ENCODE assay signal across 8 cellular contexts in genomic region chr11:848380-848931, GRCh38. TPM values are rescaled to one million over a fixed set of nuclear protein-coding genes. Genes with fewer than 3 reads are reported as not detected.
DNase-seq lines count a peak whose midpoint lies in the region; ATAC-seq and TF ChIP-seq lines count a peak whose summit lies in the region.

No MANE protein-coding gene starts in this region.

- no peak overlapping the region for H3K9ac ChIP-seq in GM23248

- TF ChIP-seq CTCF in VCaP (conservative IDR thresholded peaks at IDR 0.05) (peak; percentile 85), brain microvascular endothelial cell (IDR thresholded peaks at IDR 0.05; ENCODE audit: low read depth, low read length, missing control alignments) (peak; percentile 95)

- in situ Hi-C loops in GM23248 (cut with MboI) (no loop called here), brain microvascular endothelial cell (cut with HindIII; ENCODE audit: low pct_ligation_motif_present, low sequenced_read_pairs) (no loop called here)

- no peak overlapping the region for H3K4me3 ChIP-seq in GM23248
- H3K4me3 ChIP-seq in brain microvascular endothelial cell (ENCODE audit: low read depth, low read length): no peak overlapping the region

- no peak overlapping the region for H2AFZ ChIP-seq in GM23248

- no peaks in the 10 kb centered on the region for H3K27me3 ChIP-seq in GM23248 (replicated peaks; ENCODE audit: insufficient read depth)
- H3K27me3 ChIP-seq in brain microvascular endothelial cell (replicated peaks): no peaks in the 10 kb centered on the region

- H3K79me2 ChIP-seq in GM23248 (ENCODE audit: insufficient read depth): peaks cover 39% of the 10 kb centered on the region

- no peaks in the 10 kb centered on the region for H3K9me3 ChIP-seq in GM23248 (ENCODE audit: low read depth)

- WGBS in GM23248 (ENCODE audit: low coverage in 1 of 2, low lambda C conversion rate in 2 of 2, missing lambda C conversion rate in 2 of 2), 2 experiments: 68 to 69% methylated on average over 12 of the region's 14 CpGs

- no peak overlapping the region for H3K4me2 ChIP-seq in GM23248 (ENCODE audit: unreplicated experiment)

- no peaks in the 10 kb centered on the region for H3K9me2 ChIP-seq in GM23248 (ENCODE audit: insufficient read depth)

- ATAC-seq in left lobe of liver (peak; percentile 48), GM21390 (IDR thresholded peaks at IDR 0.05; ENCODE audit: unreplicated experiment) (no peak)

- H3F3A ChIP-seq in GM23248 (ENCODE audit: insufficient read depth): no peaks in the 10 kb centered on the region

- H3K36me3 ChIP-seq in GM23248 (ENCODE audit: low read depth): no peaks in the 10 kb centered on the region
- no peaks in the 10 kb centered on the region for H3K36me3 ChIP-seq in brain microvascular endothelial cell (replicated peaks)

- DNase-seq in AG08396 (ENCODE audit: low spot score) (peak; percentile 84), GM23248 (peak; percentile 63), brain microvascular endothelial cell (no peak), left lobe of liver (ENCODE audit: low spot score) (no peak), HCEC 1CT (no peak)
- peak; percentile 44 to 48 for DNase-seq in stimulated activated CD8-positive, alpha-beta memory T cell treated with anti-CD3 and anti-CD28 coated beads, Interleukin-7, amount 100 ng/mL, for 1 hour (ENCODE audit: low read depth in 2 of 2)

- peaks cover 19% of the 10 kb centered on the region for H3K4me1 ChIP-seq in GM23248 (ENCODE audit: insufficient read depth)

- no peak overlapping the region for H3K27ac ChIP-seq in GM23248
- H3K27ac ChIP-seq in VCaP: peak overlapping the region; percentile 68
- no peak overlapping the region for H3K27ac ChIP-seq in brain microvascular endothelial cell

- no peaks in the 10 kb centered on the region for H4K20me1 ChIP-seq in GM23248 (ENCODE audit: insufficient read depth)

RNA-seq across cellular contexts. Expression of gene TSPAN4, which starts 5.8 kb away (rescaled TPM):
- 340 and 393 TPM in 2 replicates for total RNA-seq in GM23248 (2014; rRNA removed; shearing (Covaris generic))
- polyA plus RNA-seq in GM23248 (2016; fragmentation: Nextera tagmentation; extraction: Ambion mirVana): 343 and 344 TPM in 2 replicates
- 17.1 TPM for total RNA-seq in left lobe of liver

RNA-seq across cellular contexts. Expression of gene POLR2L, which starts 6.1 kb away (rescaled TPM):
- total RNA-seq in GM23248 (2014; rRNA removed; shearing (Covaris generic)): 67.8 and 113 TPM in 2 replicates
- 804 and 820 TPM in 2 replicates for polyA plus RNA-seq in GM23248 (2016; fragmentation: Nextera tagmentation; extraction: Ambion mirVana)
- 81.5 TPM for total RNA-seq in left lobe of liver

RNA-seq across cellular contexts. Expression of gene CD151, which starts 15.7 kb away (rescaled TPM):
- 1,651 and 1,751 TPM in 2 replicates for total RNA-seq in GM23248 (2014; rRNA removed; shearing (Covaris generic))
- 796 and 807 TPM in 2 replicates for polyA plus RNA-seq in GM23248 (2016; fragmentation: Nextera tagmentation; extraction: Ambion mirVana)
- 120 TPM for total RNA-seq in left lobe of liver

RNA-seq across cellular contexts. Expression of gene CRACR2B, which starts 20.7 kb away (rescaled TPM):
- 0.38 and 2.3 TPM in 2 replicates for total RNA-seq in GM23248 (2014; rRNA removed; shearing (Covaris generic))
- polyA plus RNA-seq in GM23248 (2016; fragmentation: Nextera tagmentation; extraction: Ambion mirVana): 1.2 and 2.0 TPM in 2 replicates
- total RNA-seq in left lobe of liver: 3.5 TPM

RNA-seq across cellular contexts. Expression of gene PNPLA2, which starts 29.7 kb away (rescaled TPM):
- 35.2 and 38.7 TPM in 2 replicates for total RNA-seq in GM23248 (2014; rRNA removed; shearing (Covaris generic))
- 87.6 and 98.1 TPM in 2 replicates for polyA plus RNA-seq in GM23248 (2016; fragmentation: Nextera tagmentation; extraction: Ambion mirVana)
- total RNA-seq in left lobe of liver: 107 TPM

Comparison
In these comparisons a context has a peak if more than half of its experiments do, and no peak if none do; other contexts are left out.
1. DNase-seq: peak in AG08396 (single experiment), GM23248 (single experiment) and stimulated activated CD8-positive, alpha-beta memory T cell treated with anti-CD3 and anti-CD28 coated beads, Interleukin-7, amount 100 ng/mL, for 1 hour (2 of 2); none in brain microvascular endothelial cell (single experiment), left lobe of liver (single experiment) and HCEC 1CT (single experiment).
2. RNA of gene TSPAN4, which starts 5.8 kb away (total RNA-seq): 340 to 393 TPM in GM23248; 17.1 TPM in left lobe of liver (single experiment); every median in the first group is over 10 times any median in the second.
3. RNA of gene CD151, which starts 15.7 kb away (total RNA-seq): 1,651 to 1,751 TPM in GM23248; 120 TPM in left lobe of liver (single experiment); every median in the first group is over 10 times any median in the second.